In the genomic region with DNA sequence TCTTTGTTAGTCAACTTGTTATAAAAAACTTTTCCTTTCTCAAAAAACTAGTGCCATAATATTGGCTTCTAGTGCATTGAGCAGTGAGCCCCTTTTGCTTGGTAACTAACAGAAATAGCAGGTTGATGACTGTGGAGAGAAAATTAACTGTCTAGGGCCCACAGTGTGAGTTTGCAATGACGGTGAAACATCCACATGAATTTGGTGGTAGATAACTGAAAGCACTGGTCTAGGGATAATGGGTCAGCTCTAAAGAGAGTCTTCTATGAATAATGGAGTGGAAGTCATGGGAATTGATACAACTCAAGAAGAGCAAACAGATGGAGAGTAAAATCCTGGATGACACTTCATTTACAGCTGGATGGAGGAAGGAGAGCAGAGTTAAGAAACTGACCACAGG, we compare ENCODE assay signal across 15 cellular contexts.
"Had no signal": no experiment of that assay in that cellular context is flagged by ENCODE, and none has a peak within 500 bp of the region (broad histone marks: within the 10 kb centered on the region; RNA-seq: fewer than 3 reads in every experiment).

No MANE protein-coding gene starts in this region.

- H3K27me3 ChIP-seq: stomach, suprapubic skin had no signal

- H2AFZ ChIP-seq: parathyroid adenoma had no signal

- H3K27ac ChIP-seq: gastroesophageal sphincter, heart left ventricle, parathyroid adenoma, stomach, suprapubic skin had no signal

- H3K36me3 ChIP-seq: gastroesophageal sphincter, heart left ventricle, stomach, suprapubic skin had no signal

- H3K9me3 ChIP-seq: gastroesophageal sphincter, mucosa of descending colon, stomach, suprapubic skin had no signal

- H3K79me2 ChIP-seq: parathyroid adenoma had no signal

- H3K4me3 ChIP-seq: gastroesophageal sphincter, heart left ventricle, mucosa of descending colon, stomach, suprapubic skin had no signal

- DNase-seq: activated T-cell treated with anti-CD3 and anti-CD28 coated beads, Interleukin-2, amount 50 U/mL, for 1 hour; aorta; effector memory CD8-positive, alpha-beta T cell; heart left ventricle; islet precursor cell; left cardiac atrium; mucosa of descending colon; nephron progenitor cell; small intestine; stimulated activated CD4-positive, alpha-beta T cell treated with anti-CD3 and anti-CD28 coated beads, Interleukin-15, amount 100 ng/mL, for 24 hours; stomach; T-cell had no signal

- H3K4me1 ChIP-seq: gastroesophageal sphincter, heart left ventricle, parathyroid adenoma, suprapubic skin had no signal
